2 cellular contexts compared by ENCODE assay signal in the genomic region with DNA sequence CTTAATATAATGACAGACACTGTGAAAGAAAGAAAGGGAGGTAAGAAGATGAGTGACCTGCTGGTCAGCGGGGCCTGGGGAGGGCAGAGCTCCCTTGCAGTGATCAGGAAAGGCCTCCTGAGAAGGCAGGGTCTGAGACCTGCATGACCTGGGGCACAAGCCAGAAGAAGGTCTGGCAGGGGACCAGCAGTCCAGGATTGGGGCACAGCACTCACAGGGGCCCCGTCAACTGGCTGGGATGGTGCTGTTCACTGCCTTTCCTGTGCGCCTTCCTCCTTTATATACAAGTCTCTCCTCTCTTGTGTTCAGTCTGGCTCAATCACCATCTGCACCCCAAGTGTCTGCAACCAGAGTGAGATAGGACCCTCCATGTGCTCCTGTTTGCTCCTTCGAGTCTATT.
TF ChIP-seq lines count a peak whose summit lies in the region.

No MANE protein-coding gene starts in this region.

TF ChIP-seq in H1, 55 proteins besides CTCF, POLR2A, EP300 and RAD21:
- TF ChIP-seq EZH2 (IDR thresholded peaks at IDR 0.05; ENCODE audit: low read depth, low read length, severe bottlenecking) (no peak), KDM1A (IDR thresholded peaks at IDR 0.05; ENCODE audit: borderline replicate concordance, low read length) (no peak), TAF7 (optimal IDR thresholded peaks at IDR 0.05; ENCODE audit: borderline replicate concordance, low read depth, low read length) (no peak), GABPA (IDR thresholded peaks at IDR 0.05; ENCODE audit: borderline replicate concordance, insufficient read depth, low read length) (no peak), SIRT6 (IDR thresholded peaks at IDR 0.05; ENCODE audit: low read length) (no peak), SIX5 (IDR thresholded peaks at IDR 0.05; ENCODE audit: low read depth, low read length) (no peak), POLR2AphosphoS5 (IDR thresholded peaks at IDR 0.05; ENCODE audit: low read depth, low read length) (no peak), CTBP2 (IDR thresholded peaks at IDR 0.05; ENCODE audit: borderline replicate concordance, insufficient read depth, insufficient read length, low read length) (no peak), TBP (IDR thresholded peaks at IDR 0.05; ENCODE audit: low read depth, low read length) (no peak), SRF (IDR thresholded peaks at IDR 0.05; ENCODE audit: low read depth, low read length) (no peak), JUND (IDR thresholded peaks at IDR 0.05; ENCODE audit: low read length) (no peak), CHD2 (IDR thresholded peaks at IDR 0.05; ENCODE audit: low read length) (no peak), POU5F1 (IDR thresholded peaks at IDR 0.05; ENCODE audit: low read depth, low read length) (no peak), TCF12 (IDR thresholded peaks at IDR 0.05; ENCODE audit: low read depth, low read length) (no peak), RBBP5 (IDR thresholded peaks at IDR 0.05; ENCODE audit: borderline replicate concordance, low read depth, low read length) (no peak), SIN3A (conservative IDR thresholded peaks at IDR 0.05 in 1 of 2, IDR thresholded peaks at IDR 0.05 in 1 of 2; ENCODE audit: low read depth in 1 of 2, low read length in 2 of 2) (no peak)
- TF ChIP-seq, protein P1, sequence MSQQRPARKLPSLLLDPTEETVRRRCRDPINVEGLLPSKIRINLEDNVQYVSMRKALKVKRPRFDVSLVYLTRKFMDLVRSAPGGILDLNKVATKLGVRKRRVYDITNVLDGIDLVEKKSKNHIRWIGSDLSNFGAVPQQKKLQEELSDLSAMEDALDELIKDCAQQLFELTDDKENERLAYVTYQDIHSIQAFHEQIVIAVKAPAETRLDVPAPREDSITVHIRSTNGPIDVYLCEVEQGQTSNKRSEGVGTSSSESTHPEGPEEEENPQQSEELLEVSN (IDR thresholded peaks at IDR 0.05) = no peak
- TF ChIP-seq, protein P2, sequence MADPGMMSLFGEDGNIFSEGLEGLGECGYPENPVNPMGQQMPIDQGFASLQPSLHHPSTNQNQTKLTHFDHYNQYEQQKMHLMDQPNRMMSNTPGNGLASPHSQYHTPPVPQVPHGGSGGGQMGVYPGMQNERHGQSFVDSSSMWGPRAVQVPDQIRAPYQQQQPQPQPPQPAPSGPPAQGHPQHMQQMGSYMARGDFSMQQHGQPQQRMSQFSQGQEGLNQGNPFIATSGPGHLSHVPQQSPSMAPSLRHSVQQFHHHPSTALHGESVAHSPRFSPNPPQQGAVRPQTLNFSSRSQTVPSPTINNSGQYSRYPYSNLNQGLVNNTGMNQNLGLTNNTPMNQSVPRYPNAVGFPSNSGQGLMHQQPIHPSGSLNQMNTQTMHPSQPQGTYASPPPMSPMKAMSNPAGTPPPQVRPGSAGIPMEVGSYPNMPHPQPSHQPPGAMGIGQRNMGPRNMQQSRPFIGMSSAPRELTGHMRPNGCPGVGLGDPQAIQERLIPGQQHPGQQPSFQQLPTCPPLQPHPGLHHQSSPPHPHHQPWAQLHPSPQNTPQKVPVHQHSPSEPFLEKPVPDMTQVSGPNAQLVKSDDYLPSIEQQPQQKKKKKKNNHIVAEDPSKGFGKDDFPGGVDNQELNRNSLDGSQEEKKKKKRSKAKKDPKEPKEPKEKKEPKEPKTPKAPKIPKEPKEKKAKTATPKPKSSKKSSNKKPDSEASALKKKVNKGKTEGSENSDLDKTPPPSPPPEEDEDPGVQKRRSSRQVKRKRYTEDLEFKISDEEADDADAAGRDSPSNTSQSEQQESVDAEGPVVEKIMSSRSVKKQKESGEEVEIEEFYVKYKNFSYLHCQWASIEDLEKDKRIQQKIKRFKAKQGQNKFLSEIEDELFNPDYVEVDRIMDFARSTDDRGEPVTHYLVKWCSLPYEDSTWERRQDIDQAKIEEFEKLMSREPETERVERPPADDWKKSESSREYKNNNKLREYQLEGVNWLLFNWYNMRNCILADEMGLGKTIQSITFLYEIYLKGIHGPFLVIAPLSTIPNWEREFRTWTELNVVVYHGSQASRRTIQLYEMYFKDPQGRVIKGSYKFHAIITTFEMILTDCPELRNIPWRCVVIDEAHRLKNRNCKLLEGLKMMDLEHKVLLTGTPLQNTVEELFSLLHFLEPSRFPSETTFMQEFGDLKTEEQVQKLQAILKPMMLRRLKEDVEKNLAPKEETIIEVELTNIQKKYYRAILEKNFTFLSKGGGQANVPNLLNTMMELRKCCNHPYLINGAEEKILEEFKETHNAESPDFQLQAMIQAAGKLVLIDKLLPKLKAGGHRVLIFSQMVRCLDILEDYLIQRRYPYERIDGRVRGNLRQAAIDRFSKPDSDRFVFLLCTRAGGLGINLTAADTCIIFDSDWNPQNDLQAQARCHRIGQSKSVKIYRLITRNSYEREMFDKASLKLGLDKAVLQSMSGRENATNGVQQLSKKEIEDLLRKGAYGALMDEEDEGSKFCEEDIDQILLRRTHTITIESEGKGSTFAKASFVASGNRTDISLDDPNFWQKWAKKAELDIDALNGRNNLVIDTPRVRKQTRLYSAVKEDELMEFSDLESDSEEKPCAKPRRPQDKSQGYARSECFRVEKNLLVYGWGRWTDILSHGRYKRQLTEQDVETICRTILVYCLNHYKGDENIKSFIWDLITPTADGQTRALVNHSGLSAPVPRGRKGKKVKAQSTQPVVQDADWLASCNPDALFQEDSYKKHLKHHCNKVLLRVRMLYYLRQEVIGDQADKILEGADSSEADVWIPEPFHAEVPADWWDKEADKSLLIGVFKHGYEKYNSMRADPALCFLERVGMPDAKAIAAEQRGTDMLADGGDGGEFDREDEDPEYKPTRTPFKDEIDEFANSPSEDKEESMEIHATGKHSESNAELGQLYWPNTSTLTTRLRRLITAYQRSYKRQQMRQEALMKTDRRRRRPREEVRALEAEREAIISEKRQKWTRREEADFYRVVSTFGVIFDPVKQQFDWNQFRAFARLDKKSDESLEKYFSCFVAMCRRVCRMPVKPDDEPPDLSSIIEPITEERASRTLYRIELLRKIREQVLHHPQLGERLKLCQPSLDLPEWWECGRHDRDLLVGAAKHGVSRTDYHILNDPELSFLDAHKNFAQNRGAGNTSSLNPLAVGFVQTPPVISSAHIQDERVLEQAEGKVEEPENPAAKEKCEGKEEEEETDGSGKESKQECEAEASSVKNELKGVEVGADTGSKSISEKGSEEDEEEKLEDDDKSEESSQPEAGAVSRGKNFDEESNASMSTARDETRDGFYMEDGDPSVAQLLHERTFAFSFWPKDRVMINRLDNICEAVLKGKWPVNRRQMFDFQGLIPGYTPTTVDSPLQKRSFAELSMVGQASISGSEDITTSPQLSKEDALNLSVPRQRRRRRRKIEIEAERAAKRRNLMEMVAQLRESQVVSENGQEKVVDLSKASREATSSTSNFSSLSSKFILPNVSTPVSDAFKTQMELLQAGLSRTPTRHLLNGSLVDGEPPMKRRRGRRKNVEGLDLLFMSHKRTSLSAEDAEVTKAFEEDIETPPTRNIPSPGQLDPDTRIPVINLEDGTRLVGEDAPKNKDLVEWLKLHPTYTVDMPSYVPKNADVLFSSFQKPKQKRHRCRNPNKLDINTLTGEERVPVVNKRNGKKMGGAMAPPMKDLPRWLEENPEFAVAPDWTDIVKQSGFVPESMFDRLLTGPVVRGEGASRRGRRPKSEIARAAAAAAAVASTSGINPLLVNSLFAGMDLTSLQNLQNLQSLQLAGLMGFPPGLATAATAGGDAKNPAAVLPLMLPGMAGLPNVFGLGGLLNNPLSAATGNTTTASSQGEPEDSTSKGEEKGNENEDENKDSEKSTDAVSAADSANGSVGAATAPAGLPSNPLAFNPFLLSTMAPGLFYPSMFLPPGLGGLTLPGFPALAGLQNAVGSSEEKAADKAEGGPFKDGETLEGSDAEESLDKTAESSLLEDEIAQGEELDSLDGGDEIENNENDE (IDR thresholded peaks at IDR 0.05; ENCODE audit: insufficient replicate concordance, low read length) = no peak

TF ChIP-seq in HEK293T, 16 proteins besides CTCF, POLR2A, EP300 and RAD21:
- TF ChIP-seq FOXA1 (IDR thresholded peaks at IDR 0.05) = no peak
